In the genomic region with DNA sequence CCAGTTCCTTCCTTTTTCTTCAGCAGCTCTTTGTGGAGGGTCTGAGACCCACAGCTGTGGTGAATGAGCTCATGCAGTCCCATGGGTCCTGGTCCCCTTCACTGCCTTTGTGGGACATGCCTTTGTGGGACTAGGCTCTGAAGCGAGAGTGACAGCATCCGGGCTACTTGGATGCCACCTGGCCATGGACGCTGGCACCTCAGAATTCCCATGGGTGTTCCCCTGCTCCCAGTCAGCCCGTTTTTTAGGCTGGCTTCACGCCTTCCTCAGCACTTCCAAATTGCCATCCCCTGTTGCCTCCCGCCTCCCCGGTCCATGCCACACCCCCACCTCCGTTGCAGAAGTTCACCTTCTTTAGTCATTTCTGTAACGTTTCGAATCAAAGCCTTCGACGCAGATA, we compare ENCODE assay signal across 8 cellular contexts. TPM values are rescaled to one million over a fixed set of nuclear protein-coding genes. Genes with fewer than 3 reads are reported as not detected.
A peak's percentile ranks its signal among the peaks of the same experiment; 100 is the strongest.
DNase-seq lines count a peak whose midpoint lies in the region; ATAC-seq, FAIRE-seq and TF ChIP-seq lines count a peak whose summit lies in the region.

No MANE protein-coding gene starts in this region.

- H3K4me2 ChIP-seq in OCI-LY1 (ENCODE audit: low read length): peak overlapping the region; percentile 20; the same call in 1 of the 2 replicates

- H3K79me2 ChIP-seq in OCI-LY1 (ENCODE audit: insufficient read depth, low read length): no peaks in the 10 kb centered on the region

- POLR2A ChIA-PET in Caco-2 (lab: Charles Lee): no interaction called here

- no peaks in the 10 kb centered on the region for H3K9me3 Mint-ChIP-seq in Caco-2 (ENCODE audit: unreplicated experiment)

- H3K4me3 ChIP-seq in Caco-2 (ENCODE audit: low read depth, low read length) (no peak overlapping the region), OCI-LY1 (ENCODE audit: low read depth, low read length, poor library complexity, severe bottlenecking) (no peak overlapping the region), left lung (no peak overlapping the region), H7 (ENCODE audit: insufficient read depth, low read depth, low read length) (no peak overlapping the region)

- CTCF ChIA-PET in Caco-2 (lab: Charles Lee): no interaction called here

- no peak for TF ChIP-seq CTCF in Caco-2 (IDR thresholded peaks at IDR 0.05; ENCODE audit: insufficient read depth in 1 of 2, low read depth in 1 of 2, low read length in 1 of 2, severe bottlenecking in 1 of 2, unreplicated experiment in 1 of 2)
- TF ChIP-seq CTCF in OCI-LY1 (IDR thresholded peaks at IDR 0.05; ENCODE audit: low read length): no peak
- no peak for TF ChIP-seq CTCF in left lung (IDR thresholded peaks at IDR 0.05)
- TF ChIP-seq CTCF in GM10266 (IDR thresholded peaks at IDR 0.05; ENCODE audit: control insufficient read depth, insufficient read depth, low read depth, missing control alignments): no peak

- BruUV-seq in Caco-2 (replicated peaks; lab: Mats Ljungman, UMichigan): no TSS peak

- DNase-seq in Caco-2 (no peak), left lung (no peak), NCI-H2081 treated with DMSO at 0.1 percent for 48 hours (lab: John Stamatoyannopoulos, UW) (no peak), GM12892 (ENCODE audit: insufficient read length) (no peak), H7 (no peak), GM10266 (ENCODE audit: extremely low spot score) (no peak)

- no peaks in the 10 kb centered on the region for H3K36me3 Mint-ChIP-seq in Caco-2 (ENCODE audit: insufficient read depth, unreplicated experiment)

- H3K27ac Mint-ChIP-seq in Caco-2 (ENCODE audit: unreplicated experiment): no peak overlapping the region

- peaks cover 9% of the 10 kb centered on the region for H3K4me1 Mint-ChIP-seq in Caco-2 (ENCODE audit: low read depth, unreplicated experiment)

- H2AFZ ChIP-seq in OCI-LY1 (ENCODE audit: low read length): no peak overlapping the region

- no peak for TF ChIP-seq POLR2A in GM12892 (IDR thresholded peaks at IDR 0.05; ENCODE audit: low read depth, low read length)

- H3K27ac ChIP-seq in OCI-LY1 (ENCODE audit: low read depth, low read length, poor library complexity, severe bottlenecking): no peak overlapping the region
- peak overlapping the region; percentile 8 to 61 for H3K27ac ChIP-seq in left lung

- H3K27me3 ChIP-seq in Caco-2 (replicated peaks; ENCODE audit: control insufficient read depth, insufficient read depth, low read length) (no peaks in the 10 kb centered on the region; the same call in 1 of the 2 replicates), OCI-LY1 (ENCODE audit: insufficient read depth, low read length) (peaks cover 4% of the 10 kb centered on the region; the same call in 1 of the 2 replicates), left lung (no peaks in the 10 kb centered on the region), H7 (ENCODE audit: control insufficient read depth, insufficient read depth, low read length) (no peaks in the 10 kb centered on the region)

- intact Hi-C loops in Caco-2 (cut with micrococcal nuclease; ENCODE audit: unreplicated experiment): no loop called here
- intact Hi-C loops in left lung (cut with DNase I): no loop called here

- FAIRE-seq in GM12892 (lab: Jason Lieb, UNC): no peak

- H3K4me3 Mint-ChIP-seq in Caco-2 (ENCODE audit: unreplicated experiment): peak overlapping the region; percentile 60

- H3K27me3 Mint-ChIP-seq in Caco-2 (ENCODE audit: insufficient read depth, unreplicated experiment): peaks cover 26% of the 10 kb centered on the region

- ATAC-seq in GM21526 (IDR thresholded peaks at IDR 0.05; ENCODE audit: low FRiP score, unreplicated experiment) (peak; percentile 18), left lung (no peak)

- H3K9me3 ChIP-seq in Caco-2: no peaks in the 10 kb centered on the region
- H3K9me3 ChIP-seq in OCI-LY1 (ENCODE audit: low read length): no peaks in the 10 kb centered on the region
- no peaks in the 10 kb centered on the region for H3K9me3 ChIP-seq in left lung

- H3K4me1 ChIP-seq in Caco-2 (0 out of 2 replicates have a peak, but pooled peaks cover 7% of the 10 kb centered on the region), OCI-LY1 (ENCODE audit: insufficient read depth, low read length, severe bottlenecking) (peaks cover 16% of the 10 kb centered on the region), left lung (peaks cover 0 to 23% of the 10 kb centered on the region in 2 donors)

- no peaks in the 10 kb centered on the region for H3F3A ChIP-seq in OCI-LY1 (ENCODE audit: insufficient read depth, low read length)

- no peak overlapping the region for H3K9ac ChIP-seq in OCI-LY1 (ENCODE audit: low read length)

- H4K20me1 ChIP-seq in OCI-LY1 (ENCODE audit: insufficient read depth, low read length): no peaks in the 10 kb centered on the region

- no peaks in the 10 kb centered on the region for H3K9me2 ChIP-seq in OCI-LY1 (ENCODE audit: low read depth, low read length)

- H3K36me3 ChIP-seq in Caco-2 (ENCODE audit: control insufficient read depth, insufficient read depth, low read length) (no peaks in the 10 kb centered on the region), OCI-LY1 (ENCODE audit: insufficient read depth, low read length) (no peaks in the 10 kb centered on the region), left lung (peaks cover 0 to 38% of the 10 kb centered on the region in 2 donors), H7 (replicated peaks; ENCODE audit: control insufficient read depth, insufficient read depth, low read length) (no peaks in the 10 kb centered on the region)

RNA-seq across cellular contexts. Expression of gene RAMACL, which starts 45.1 kb away (rescaled TPM):
- 0.20 and 0.39 TPM in 2 replicates for total RNA-seq in Caco-2 (2022)
- total RNA-seq in left lung: 1 to 10 TPM; 3.2 to 6.0 TPM
- 0.23 TPM for polyA plus RNA-seq in GM12892 (2012; ENCODE audit: missing spikeins)
- total RNA-seq in H7 (2014; rRNA removed; shearing (Covaris generic)): 0.18 TPM in 1 of 2 replicates, not detected in the other
